12 cellular contexts compared by ENCODE assay signal in the genomic region with DNA sequence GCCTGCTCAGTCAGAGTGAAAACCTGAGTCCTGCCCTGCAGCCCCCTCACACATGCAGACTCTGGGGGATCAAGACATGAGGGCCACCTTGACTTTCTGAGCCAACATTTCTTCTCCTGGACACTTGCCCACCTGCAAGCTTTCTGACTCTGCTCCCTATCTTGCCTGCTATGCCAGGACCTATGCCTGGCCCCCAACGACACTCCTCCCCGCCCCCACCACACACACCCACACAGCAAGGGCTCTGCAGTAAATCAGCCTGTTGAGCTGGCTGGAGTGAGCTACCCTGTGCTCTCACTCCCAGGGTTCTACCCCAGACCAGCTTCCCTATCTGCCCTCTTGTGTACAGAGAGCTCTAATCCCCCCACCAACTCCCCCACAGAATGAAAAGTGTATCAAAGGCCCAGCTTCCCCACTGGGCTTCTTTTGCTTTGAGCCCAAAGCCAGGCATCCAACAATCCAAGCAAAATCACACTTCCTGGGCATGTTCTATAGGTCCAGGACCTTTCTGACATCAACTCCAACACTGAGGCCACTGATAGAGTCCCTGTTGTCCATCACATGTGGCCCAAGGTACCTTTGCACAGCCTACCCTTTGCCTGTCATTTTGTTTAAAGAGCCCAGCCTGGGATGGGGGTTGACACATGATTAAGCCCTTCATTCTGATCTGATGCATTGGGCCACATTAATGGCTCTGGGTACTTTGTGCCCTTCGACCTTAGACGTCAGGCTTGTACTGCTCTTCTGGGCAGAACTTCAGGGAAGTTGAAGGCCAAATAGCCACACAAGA. TPM values are rescaled to one million over a fixed set of nuclear protein-coding genes. Genes with fewer than 3 reads are reported as not detected.
DNase-seq lines count a peak whose midpoint lies in the region; ATAC-seq and TF ChIP-seq lines count a peak whose summit lies in the region.
"Had no signal": no experiment of that assay in that cellular context is flagged by ENCODE, and none has a peak within 500 bp of the region (broad histone marks: within the 10 kb centered on the region; RNA-seq: fewer than 3 reads in every experiment).

No MANE protein-coding gene starts in this region.

- TF ChIP-seq RAD21 in SK-N-SH (IDR thresholded peaks at IDR 0.05; ENCODE audit: low read length) = no peak

- no peaks in the 10 kb centered on the region for H4K20me1 ChIP-seq in SK-N-SH (ENCODE audit: insufficient read depth)

- no peak overlapping the region for H2AFZ ChIP-seq in SK-N-SH (ENCODE audit: low read depth)

- H3K9ac ChIP-seq in SK-N-SH (peak overlapping the region; percentile 58), mucosa of rectum (ENCODE audit: low read depth in 1 of 2, low read length in 2 of 2) (peak overlapping the region; percentile 24 to 42)

- in situ Hi-C loops in brain microvascular endothelial cell (cut with HindIII; ENCODE audit: low pct_ligation_motif_present, low sequenced_read_pairs) = no loop called here

- H3K4me1 ChIP-seq in SK-N-SH (ENCODE audit: control insufficient read depth in 1 of 2, insufficient read depth in 2 of 2, low read depth in 1 of 2, low read length in 1 of 2) (peaks cover 60 to 86% of the 10 kb centered on the region in 2 experiments), mucosa of rectum (ENCODE audit: control insufficient read depth in 2 of 2, insufficient read depth in 2 of 2, low read length in 2 of 2) (peaks cover 16 to 36% of the 10 kb centered on the region in 2 donors), suprapubic skin (peaks cover 86% of the 10 kb centered on the region)

- peaks cover 0 to 19% of the 10 kb centered on the region in 2 experiments for H3K36me3 ChIP-seq in SK-N-SH (replicated peaks in 1 of 2; ENCODE audit: control insufficient read depth in 1 of 2, insufficient read depth in 2 of 2, low read length in 1 of 2)
- H3K36me3 ChIP-seq in brain microvascular endothelial cell (replicated peaks) = peaks cover 44% of the 10 kb centered on the region
- H3K36me3 ChIP-seq in mucosa of rectum (ENCODE audit: control insufficient read depth in 2 of 2, insufficient read depth in 2 of 2, low read length in 2 of 2) = no peaks in the 10 kb centered on the region
- peaks cover 41% of the 10 kb centered on the region for H3K36me3 ChIP-seq in suprapubic skin

- DNase-seq in SK-N-SH = no peak
- no peak for DNase-seq in brain microvascular endothelial cell
- DNase-seq in suprapubic skin (ENCODE audit: low spot score in 2 of 2) = no peak
- no peak for DNase-seq in SW 1271 (lab: John Stamatoyannopoulos, UW)
- DNase-seq: NCI-H1930 had no signal

- peak overlapping the region; percentile 58; the same call in 1 of the 2 replicates for H3K4me2 ChIP-seq in SK-N-SH

- TF ChIP-seq POLR2A in suprapubic skin (IDR thresholded peaks at IDR 0.05) = peak in 1 of 2 donors; percentile 12

- H3K4me3 ChIP-seq in SK-N-SH (ENCODE audit: low read depth in 2 of 2, low read length in 1 of 2) (no peak overlapping the region), brain microvascular endothelial cell (ENCODE audit: low read depth, low read length) (no peak overlapping the region), mucosa of rectum (ENCODE audit: low read length in 2 of 2) (peak overlapping the region in 1 of 2 donors; percentile 31), suprapubic skin (no peak overlapping the region)

- H3F3A ChIP-seq in SK-N-SH (replicated peaks; ENCODE audit: insufficient read depth) = peaks cover 15% of the 10 kb centered on the region

- no peak for ATAC-seq in SK-N-SH treated with all-trans-retinoic acid at 6 μM for 48 hours
- ATAC-seq in HG03432 (IDR thresholded peaks at IDR 0.05; ENCODE audit: unreplicated experiment) = no peak
- ATAC-seq in GM21528 (IDR thresholded peaks at IDR 0.05; ENCODE audit: low FRiP score, unreplicated experiment) = no peak

- no peak for TF ChIP-seq EP300 in SK-N-SH (IDR thresholded peaks at IDR 0.05; ENCODE audit: borderline replicate concordance in 1 of 2, low read depth in 1 of 2, low read length in 1 of 2)
- TF ChIP-seq EP300 in suprapubic skin (IDR thresholded peaks at IDR 0.05) = no peak

- TF ChIP-seq CTCF in SK-N-SH (IDR thresholded peaks at IDR 0.05) = no peak
- TF ChIP-seq CTCF in brain microvascular endothelial cell (IDR thresholded peaks at IDR 0.05; ENCODE audit: low read depth, low read length, missing control alignments) = no peak
- TF ChIP-seq CTCF in suprapubic skin (IDR thresholded peaks at IDR 0.05) = no peak

- CTCF ChIA-PET in SK-N-SH (lab: Yijun Ruan, JAX) = interaction anchor here (0.7 to 4.2 kb wide), 6 partner anchors 8 to 262 kb away, joined by 3 to 23 read pairs (median 4); a partner anchor contains a TSS

- H3K9me3 ChIP-seq in SK-N-SH (no peaks in the 10 kb centered on the region), mucosa of rectum (ENCODE audit: control insufficient read depth in 2 of 2, low read length in 2 of 2) (no peaks in the 10 kb centered on the region), suprapubic skin (no peaks in the 10 kb centered on the region)

- POLR2A ChIA-PET in SK-N-SH (lab: Yijun Ruan, JAX) = no interaction called here

- 100% methylated on average over 2 of the region's 4 CpGs for WGBS in SK-N-SH (ENCODE audit: low lambda C conversion rate)
- WGBS in suprapubic skin = 72% methylated on average over 4 of the region's 4 CpGs

- no peaks in the 10 kb centered on the region for H3K27me3 ChIP-seq in SK-N-SH (ENCODE audit: insufficient read depth)
- no peaks in the 10 kb centered on the region for H3K27me3 ChIP-seq in brain microvascular endothelial cell (replicated peaks)
- H3K27me3 ChIP-seq in mucosa of rectum (ENCODE audit: control insufficient read depth in 2 of 2, insufficient read depth in 2 of 2, low read length in 2 of 2) = no peaks in the 10 kb centered on the region
- no peaks in the 10 kb centered on the region for H3K27me3 ChIP-seq in suprapubic skin

- no peaks in the 10 kb centered on the region for H3K9me2 ChIP-seq in SK-N-SH

- peaks cover 14% of the 10 kb centered on the region for H3K79me2 ChIP-seq in SK-N-SH (ENCODE audit: insufficient read depth)

- H3K27ac ChIP-seq in SK-N-SH (ENCODE audit: low read depth in 2 of 2, low read length in 1 of 2) = peak overlapping the region; percentile 71 to 92
- peak overlapping the region; percentile 89 for H3K27ac ChIP-seq in brain microvascular endothelial cell
- H3K27ac ChIP-seq in mucosa of rectum (ENCODE audit: low read depth in 2 of 2, low read length in 2 of 2) = peak overlapping the region; percentile 78 to 86
- H3K27ac ChIP-seq in suprapubic skin = peak overlapping the region; percentile 71
- H3K27ac ChIP-seq: 22Rv1 had no signal

TF ChIP-seq in SK-N-SH, 30 proteins besides CTCF, POLR2A, EP300 and RAD21 (continues in another document):
- TF ChIP-seq RXRA (IDR thresholded peaks at IDR 0.05; ENCODE audit: borderline replicate concordance, low read depth) (no peak), ELF1 (IDR thresholded peaks at IDR 0.05) (no peak), POLR2AphosphoS5 (IDR thresholded peaks at IDR 0.05; ENCODE audit: low read depth, low read length) (no peak), MEF2A (IDR thresholded peaks at IDR 0.05; ENCODE audit: borderline replicate concordance, low read depth) (no peak), FOSL2 (IDR thresholded peaks at IDR 0.05; ENCODE audit: borderline replicate concordance, low read depth) (no peak)
- TF ChIP-seq, protein P1, sequence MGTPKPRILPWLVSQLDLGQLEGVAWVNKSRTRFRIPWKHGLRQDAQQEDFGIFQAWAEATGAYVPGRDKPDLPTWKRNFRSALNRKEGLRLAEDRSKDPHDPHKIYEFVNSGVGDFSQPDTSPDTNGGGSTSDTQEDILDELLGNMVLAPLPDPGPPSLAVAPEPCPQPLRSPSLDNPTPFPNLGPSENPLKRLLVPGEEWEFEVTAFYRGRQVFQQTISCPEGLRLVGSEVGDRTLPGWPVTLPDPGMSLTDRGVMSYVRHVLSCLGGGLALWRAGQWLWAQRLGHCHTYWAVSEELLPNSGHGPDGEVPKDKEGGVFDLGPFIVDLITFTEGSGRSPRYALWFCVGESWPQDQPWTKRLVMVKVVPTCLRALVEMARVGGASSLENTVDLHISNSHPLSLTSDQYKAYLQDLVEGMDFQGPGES (IDR thresholded peaks at IDR 0.05; ENCODE audit: low read depth, low read length) = no peak

TF ChIP-seq in SK-N-SH treated with all-trans-retinoic acid at 6 μM for 48 hours, 23 proteins besides CTCF, POLR2A, EP300 and RAD21:
- TF ChIP-seq ZNF70 (CRISPR knock-in tag; IDR thresholded peaks at IDR 0.05) (no peak), ZC3H10 (CRISPR knock-in tag; IDR thresholded peaks at IDR 0.05) (no peak), ARNTL (CRISPR knock-in tag; IDR thresholded peaks at IDR 0.05; ENCODE audit: borderline replicate concordance, low read depth) (no peak), OSR1 (CRISPR knock-in tag; IDR thresholded peaks at IDR 0.05) (no peak), ESRRG (CRISPR knock-in tag; IDR thresholded peaks at IDR 0.05) (no peak)
- TF ChIP-seq, protein P2, sequence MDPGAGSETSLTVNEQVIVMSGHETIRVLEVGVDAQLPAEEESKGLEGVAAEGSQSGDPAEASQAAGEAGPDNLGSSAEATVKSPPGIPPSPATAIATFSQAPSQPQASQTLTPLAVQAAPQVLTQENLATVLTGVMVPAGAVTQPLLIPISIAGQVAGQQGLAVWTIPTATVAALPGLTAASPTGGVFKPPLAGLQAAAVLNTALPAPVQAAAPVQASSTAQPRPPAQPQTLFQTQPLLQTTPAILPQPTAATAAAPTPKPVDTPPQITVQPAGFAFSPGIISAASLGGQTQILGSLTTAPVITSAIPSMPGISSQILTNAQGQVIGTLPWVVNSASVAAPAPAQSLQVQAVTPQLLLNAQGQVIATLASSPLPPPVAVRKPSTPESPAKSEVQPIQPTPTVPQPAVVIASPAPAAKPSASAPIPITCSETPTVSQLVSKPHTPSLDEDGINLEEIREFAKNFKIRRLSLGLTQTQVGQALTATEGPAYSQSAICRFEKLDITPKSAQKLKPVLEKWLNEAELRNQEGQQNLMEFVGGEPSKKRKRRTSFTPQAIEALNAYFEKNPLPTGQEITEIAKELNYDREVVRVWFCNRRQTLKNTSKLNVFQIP (CRISPR knock-in tag; IDR thresholded peaks at IDR 0.05; ENCODE audit: borderline replicate concordance, low read depth) = no peak

RNA-seq across cellular contexts. Expression of a gene that starts 7.2 kb away (rescaled TPM):
- 45.1 and 57.1 TPM in 2 replicates for polyA plus RNA-seq in SK-N-SH (2012; rRNA removed)
- 21.9 and 44.4 TPM in 2 replicates for polyA plus RNA-seq in SK-N-SH (2012; cell fraction: cytosol; rRNA removed)
- polyA plus RNA-seq in SK-N-SH (2012; cell fraction: nucleus; rRNA removed) = 118 and 143 TPM in 2 replicates
- total RNA-seq in suprapubic skin = 100 to 1,000 TPM; 110 to 128 (median 114) TPM
- total RNA-seq: HT1080 had no signal
- polyA plus RNA-seq: naive thymus-derived CD4-positive, alpha-beta T cell had no signal

RNA-seq across cellular contexts. Expression of a gene that starts 29.5 kb away (rescaled TPM):
- polyA plus RNA-seq in SK-N-SH (2012; rRNA removed) = 3.3 and 3.8 TPM in 2 replicates
- 2.3 and 2.5 TPM in 2 replicates for polyA plus RNA-seq in SK-N-SH (2012; cell fraction: cytosol; rRNA removed)
- 6.5 and 9.9 TPM in 2 replicates for polyA plus RNA-seq in SK-N-SH (2012; cell fraction: nucleus; rRNA removed)
- 1 to 10 TPM in 3 of 4 donors, under 1 TPM in 1; 0.32 to 1.9 (median 1.3) TPM for total RNA-seq in suprapubic skin
- polyA plus RNA-seq: naive thymus-derived CD4-positive, alpha-beta T cell had no signal

RNA-seq across cellular contexts. Expression of a gene that starts 37.1 kb away (rescaled TPM):
- polyA plus RNA-seq in SK-N-SH (2012; rRNA removed) = 67.2 and 73.5 TPM in 2 replicates
- 48.5 and 58.5 TPM in 2 replicates for polyA plus RNA-seq in SK-N-SH (2012; cell fraction: cytosol; rRNA removed)
- polyA plus RNA-seq in SK-N-SH (2012; cell fraction: nucleus; rRNA removed) = 71.2 and 94.8 TPM in 2 replicates
- 10 to 100 TPM; 23.9 to 42.0 (median 30.9) TPM for total RNA-seq in suprapubic skin
- polyA plus RNA-seq: naive thymus-derived CD4-positive, alpha-beta T cell had no signal
